Comparison of ENCODE assay signal across 8 cellular contexts in the genomic region with DNA sequence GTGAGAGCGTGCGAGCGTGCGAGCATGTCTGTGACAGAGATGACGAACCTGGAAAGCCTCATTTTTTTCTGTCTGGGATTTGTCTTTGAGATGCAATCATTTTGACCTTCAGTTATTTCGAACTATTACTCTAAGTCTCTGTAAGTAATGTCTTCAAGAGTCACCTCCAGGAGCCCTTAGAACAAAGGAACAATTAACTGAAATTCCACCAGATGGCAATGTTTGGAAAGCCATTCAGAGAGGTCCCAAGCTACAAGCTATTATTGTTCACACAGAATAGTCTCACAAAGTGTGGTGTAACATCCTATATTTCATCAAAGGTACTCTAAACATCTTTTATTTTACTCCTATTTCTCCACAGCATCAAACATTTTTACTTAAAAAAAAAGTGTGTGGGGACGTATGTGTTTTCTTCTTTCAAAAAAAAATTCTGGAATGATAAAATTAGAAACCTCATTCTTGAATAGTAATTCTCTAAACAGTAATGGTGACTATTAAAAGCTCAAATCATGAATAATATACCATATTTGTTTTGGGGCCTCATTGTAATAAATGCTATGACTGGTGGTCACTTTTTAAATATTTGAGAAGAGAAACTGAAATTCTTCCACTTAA. TPM values are rescaled to one million over a fixed set of nuclear protein-coding genes. Genes with fewer than 3 reads are reported as not detected.
A peak's percentile ranks its signal among the peaks of the same experiment; 100 is the strongest.
DNase-seq lines count a peak whose midpoint lies in the region; ATAC-seq and TF ChIP-seq lines count a peak whose summit lies in the region.

No MANE protein-coding gene starts in this region.

- no peaks in the 10 kb centered on the region for H3K27me3 Mint-ChIP-seq in activated CD4-positive, alpha-beta T cell treated with anti-CD3 and anti-CD28 coated beads, Interleukin-2, amount 10 ng/mL, durations not matched to agents 7 days and 5 days
- H3K27me3 Mint-ChIP-seq in effector memory CD8-positive, alpha-beta T cell = no peaks in the 10 kb centered on the region
- H3K27me3 Mint-ChIP-seq in memory B cell = no peaks in the 10 kb centered on the region

- H3K27ac ChIP-seq in Panc1 (ENCODE audit: low read length) = no peak overlapping the region

- POLR2A ChIA-PET in activated CD4-positive, alpha-beta T cell treated with anti-CD3 and anti-CD28 coated beads, Interleukin-2, amount 10 ng/mL, durations not matched to agents 7 days and 5 days (lab: Charles Lee) = no interaction called here
- POLR2A ChIA-PET in Panc1 (lab: Charles Lee) = no interaction called here

- TF ChIP-seq CTCF in LNCAP (IDR thresholded peaks at IDR 0.05) (peak; percentile 62), Panc1 (IDR thresholded peaks at IDR 0.05) (peak; percentile 62)

- peak; percentile 43 for DNase-seq in activated CD4-positive, alpha-beta T cell treated with anti-CD3 and anti-CD28 coated beads, Interleukin-2, amount 10 ng/mL, durations not matched to agents 7 days and 5 days
- no peak for DNase-seq in activated CD4-positive, alpha-beta T cell treated with anti-CD3 and anti-CD28 coated beads for 48 hours
- DNase-seq in H7 (peak; percentile 58), Panc1 (ENCODE audit: low read depth, low spot score) (peak; percentile 46), memory B cell (ENCODE audit: low spot score in 2 of 2) (peak in 1 of 2 donors; percentile 52)
- peak; percentile 25 to 36 (median 35) for DNase-seq in effector memory CD8-positive, alpha-beta T cell

- no peaks in the 10 kb centered on the region for H3K9me3 Mint-ChIP-seq in activated CD4-positive, alpha-beta T cell treated with anti-CD3 and anti-CD28 coated beads, Interleukin-2, amount 10 ng/mL, durations not matched to agents 7 days and 5 days
- H3K9me3 Mint-ChIP-seq in effector memory CD8-positive, alpha-beta T cell = no peaks in the 10 kb centered on the region
- H3K9me3 Mint-ChIP-seq in memory B cell = no peaks in the 10 kb centered on the region

- no peak overlapping the region for H3K27ac Mint-ChIP-seq in activated CD4-positive, alpha-beta T cell treated with anti-CD3 and anti-CD28 coated beads, Interleukin-2, amount 10 ng/mL, durations not matched to agents 7 days and 5 days
- no peak overlapping the region for H3K27ac Mint-ChIP-seq in effector memory CD8-positive, alpha-beta T cell
- H3K27ac Mint-ChIP-seq in memory B cell = no peak overlapping the region

- H3K36me3 ChIP-seq in H7 (replicated peaks; ENCODE audit: control insufficient read depth, insufficient read depth, low read length) (no peaks in the 10 kb centered on the region), Panc1 (ENCODE audit: control insufficient read depth, insufficient read depth, low read length) (no peaks in the 10 kb centered on the region)

- BruUV-seq in Panc1 (replicated peaks; lab: Mats Ljungman, UMichigan) = no TSS peak

- no peaks in the 10 kb centered on the region for H3K36me3 Mint-ChIP-seq in activated CD4-positive, alpha-beta T cell treated with anti-CD3 and anti-CD28 coated beads, Interleukin-2, amount 10 ng/mL, durations not matched to agents 7 days and 5 days (ENCODE audit: low read depth)
- H3K36me3 Mint-ChIP-seq in effector memory CD8-positive, alpha-beta T cell (ENCODE audit: insufficient read depth) = no peaks in the 10 kb centered on the region
- H3K36me3 Mint-ChIP-seq in memory B cell = no peaks in the 10 kb centered on the region

- in situ Hi-C loops in Panc1 (cut with HindIII; ENCODE audit: low pct_unique_long_range_greater_than_20kb, low sequenced_read_pairs) = no loop called here

- no peak overlapping the region for H3K4me3 ChIP-seq in H7 (ENCODE audit: insufficient read depth, low read depth, low read length)
- H3K4me3 ChIP-seq in Panc1 (ENCODE audit: low read depth in 2 of 2, low read length in 2 of 2) = no peak overlapping the region

- no peaks in the 10 kb centered on the region for H3K9me3 ChIP-seq in Panc1 (ENCODE audit: control insufficient read depth, insufficient read depth, low read depth, low read length)

- H3K27me3 ChIP-seq in H7 (ENCODE audit: control insufficient read depth, insufficient read depth, low read length) = no peaks in the 10 kb centered on the region
- no peaks in the 10 kb centered on the region for H3K27me3 ChIP-seq in Panc1 (ENCODE audit: control insufficient read depth, insufficient read depth, low read length)

- intact Hi-C loops in Panc1 (cut with micrococcal nuclease; ENCODE audit: unreplicated experiment) = loop anchor here (2.0 to 5.0 kb wide), 2 partner anchors 139 to 226 kb away; no protein-coding TSS in a partner anchor

- H3K4me3 Mint-ChIP-seq in activated CD4-positive, alpha-beta T cell treated with anti-CD3 and anti-CD28 coated beads, Interleukin-2, amount 10 ng/mL, durations not matched to agents 7 days and 5 days = no peak overlapping the region
- H3K4me3 Mint-ChIP-seq in effector memory CD8-positive, alpha-beta T cell = no peak overlapping the region
- no peak overlapping the region for H3K4me3 Mint-ChIP-seq in memory B cell

- ATAC-seq in Panc1 = peak; percentile 95
- peak; percentile 89 for ATAC-seq in effector memory CD8-positive, alpha-beta T cell (replicated peaks)
- peak; percentile 92 for ATAC-seq in memory B cell (ENCODE audit: low read depth)
- no peak for ATAC-seq in GM21576 (IDR thresholded peaks at IDR 0.05; ENCODE audit: unreplicated experiment)

- H3K4me1 ChIP-seq in Panc1 (ENCODE audit: control insufficient read depth, insufficient read depth, low read length) = no peaks in the 10 kb centered on the region

- H3K4me1 Mint-ChIP-seq in activated CD4-positive, alpha-beta T cell treated with anti-CD3 and anti-CD28 coated beads, Interleukin-2, amount 10 ng/mL, durations not matched to agents 7 days and 5 days = no peaks in the 10 kb centered on the region
- H3K4me1 Mint-ChIP-seq in effector memory CD8-positive, alpha-beta T cell (ENCODE audit: low read depth in 2 of 2) = no peaks in the 10 kb centered on the region
- no peaks in the 10 kb centered on the region for H3K4me1 Mint-ChIP-seq in memory B cell

- CTCF ChIA-PET in activated CD4-positive, alpha-beta T cell treated with anti-CD3 and anti-CD28 coated beads, Interleukin-2, amount 10 ng/mL, durations not matched to agents 7 days and 5 days (lab: Charles Lee) = interaction anchor here (0.5 to 1.6 kb wide), 4 partner anchors 12 to 343 kb away, joined by 3 to 4 read pairs (median 4); a partner anchor contains a TSS
- CTCF ChIA-PET in Panc1 (lab: Charles Lee) = interaction anchor here (1.2 kb wide), 1 partner anchor 138 kb away, joined by 12 read pairs; no protein-coding TSS in a partner anchor

RNA-seq across cellular contexts. Expression of a gene that starts 35.1 kb away (rescaled TPM):
- total RNA-seq in activated CD4-positive, alpha-beta T cell treated with anti-CD3 and anti-CD28 coated beads, Interleukin-2, amount 10 ng/mL, durations not matched to agents 7 days and 5 days = 10 to 100 TPM; 48.6 to 61.9 TPM
- 22.1 and 23.1 TPM in 2 replicates for total RNA-seq in H7 (2014; rRNA removed; shearing (Covaris generic))
- total RNA-seq in Panc1 (2021; ENCODE audit: unreplicated experiment) = 14.1 TPM
- polyA plus RNA-seq in Panc1 (2012; ENCODE audit: insufficient read length) = 8.9 TPM
